Comparison of ENCODE assay signal across 8 cellular contexts in the genomic region with DNA sequence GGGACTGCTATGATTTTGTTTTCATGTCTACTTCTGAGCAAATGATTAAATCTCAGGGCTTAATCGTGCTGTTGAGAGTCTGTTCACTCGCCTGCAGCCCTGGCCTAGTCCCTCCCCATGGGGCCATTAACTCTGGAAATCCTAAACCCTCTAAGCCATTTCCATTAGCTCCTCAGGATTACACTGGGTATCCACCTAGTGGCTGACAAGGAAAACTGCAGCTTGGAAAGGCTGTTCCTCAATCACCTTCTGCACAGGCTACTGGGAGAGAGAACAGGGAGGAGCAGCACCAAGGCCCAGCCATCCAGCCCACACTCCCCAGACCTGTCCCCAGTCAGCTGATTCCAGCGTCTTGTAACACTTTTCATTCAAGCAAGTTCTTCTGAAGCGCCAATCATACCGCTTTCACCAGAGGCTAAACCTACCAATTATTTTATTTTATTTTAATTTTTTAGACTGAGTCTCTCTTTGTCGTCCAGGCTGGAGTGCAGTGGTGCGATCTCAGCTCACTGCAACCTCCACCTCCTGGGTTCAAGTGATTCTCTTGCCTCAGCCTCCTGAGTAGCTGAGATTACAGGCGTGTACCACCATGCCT. TPM values are rescaled to one million over a fixed set of nuclear protein-coding genes. Genes with fewer than 3 reads are reported as not detected.
DNase-seq lines count a peak whose midpoint lies in the region; ATAC-seq and TF ChIP-seq lines count a peak whose summit lies in the region.

No MANE protein-coding gene starts in this region.

- peak; percentile 55 for ATAC-seq in GM18873 (IDR thresholded peaks at IDR 0.05; ENCODE audit: low FRiP score, unreplicated experiment)
- ATAC-seq in HG03457 (IDR thresholded peaks at IDR 0.05; ENCODE audit: unreplicated experiment), result peak; percentile 57
- ATAC-seq in left cardiac atrium, result peak; percentile 57 to 77

- intact Hi-C loops in left cardiac atrium (cut with DNase I), result loop anchor here (5.0 kb wide), 2 partner anchors 76 to 321 kb away; no protein-coding TSS in a partner anchor
- intact Hi-C loops in posterior vena cava (cut with DNase I), result loop anchor here in 1 of 2 donors (10.0 kb wide), 1 partner anchor 74 kb away; no protein-coding TSS in a partner anchor

- H3K4me3 ChIP-seq in retinal pigment epithelial cell (ENCODE audit: low read length), result no peak overlapping the region

- peak; percentile 88 for TF ChIP-seq CTCF in retinal pigment epithelial cell (conservative IDR thresholded peaks at IDR 0.05; ENCODE audit: low read depth, low read length)

- DNase-seq in CMK (ENCODE audit: low read depth), result peak; percentile 11
- DNase-seq in NCI-H460 (ENCODE audit: extremely low read depth, low read depth), result peak; percentile 50
- peak; percentile 28 to 36 for DNase-seq in activated T-cell treated with anti-CD3 and anti-CD28 coated beads, Interleukin-2, amount 50 U/mL, for 48 hours
- no peak for DNase-seq in left cardiac atrium
- DNase-seq in retinal pigment epithelial cell (ENCODE audit: low read depth), result peak; percentile 9
- DNase-seq in posterior vena cava (ENCODE audit: low spot score), result no peak

RNA-seq across cellular contexts. Expression of gene NEUROD4, which starts 48.7 kb away (rescaled TPM):
- total RNA-seq in NCI-H460 (2014; rRNA removed; shearing (Covaris generic)), result not detected in 2 replicates
- polyA plus RNA-seq in NCI-H460 (2014; cell fraction: nucleus; rRNA removed), result not detected in 2 replicates
- total RNA-seq in left cardiac atrium (not detected), posterior vena cava (not detected)

RNA-seq across cellular contexts. Expression of gene OR9K2, which starts 57.7 kb away (rescaled TPM):
- not detected in 2 replicates for total RNA-seq in NCI-H460 (2014; rRNA removed; shearing (Covaris generic))
- polyA plus RNA-seq in NCI-H460 (2014; cell fraction: nucleus; rRNA removed), result not detected in 2 replicates
- not detected for total RNA-seq in left cardiac atrium
- not detected for total RNA-seq in posterior vena cava

Comparison
In these comparisons a context has a peak if more than half of its experiments do, and no peak if none do; other contexts are left out.
1. DNase-seq: peak in CMK (single experiment), NCI-H460 (single experiment), activated T-cell treated with anti-CD3 and anti-CD28 coated beads, Interleukin-2, amount 50 U/mL, for 48 hours (2 of 2) and retinal pigment epithelial cell (single experiment); none in left cardiac atrium (single experiment) and posterior vena cava (single experiment).
2. Peak in every context shown above with its lines, with median percentiles within 50 percentile points of each other: ATAC-seq.